ENCODE assay signal across 29 cellular contexts in the genomic region with DNA sequence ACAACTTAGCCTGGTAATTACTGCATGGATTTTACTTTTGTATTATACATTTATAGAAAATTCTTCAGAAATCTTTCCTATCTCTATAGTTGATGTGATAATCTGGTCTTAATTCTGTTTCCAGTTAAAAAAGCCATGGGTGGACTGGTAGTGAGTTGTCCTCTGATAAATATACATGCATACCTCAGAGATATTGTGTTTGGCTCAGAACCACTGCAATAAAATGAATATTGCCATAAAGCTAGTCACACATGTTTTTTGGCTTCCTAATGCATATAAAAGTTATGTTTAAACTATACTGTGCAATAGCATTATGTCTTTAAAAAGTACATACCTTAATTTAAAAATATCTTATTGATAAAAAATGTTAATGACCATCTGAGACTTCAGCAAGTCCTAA.
"Had no signal": no experiment of that assay in that cellular context is flagged by ENCODE, and none has a peak within 500 bp of the region (broad histone marks: within the 10 kb centered on the region; RNA-seq: fewer than 3 reads in every experiment).

No MANE protein-coding gene starts in this region.

- H3K9me3 ChIP-seq: colonic mucosa, left lung, lower lobe of right lung, ovary, upper lobe of right lung had no signal

- H3K27ac Mint-ChIP-seq: activated naive CD4-positive, alpha-beta T cell treated with anti-CD3 and anti-CD28 coated beads, Interleukin-2, amount 10 ng/mL, durations not matched to agents 7 days and 5 days; activated naive CD8-positive, alpha-beta T cell treated with anti-CD3 and anti-CD28 coated beads, Interleukin-2, amount 10 ng/mL, durations not matched to agents 7 days and 5 days; natural killer cell; progenitor cell of endocrine pancreas; T-helper 1 cell treated with Interleukin-12 subunit alpha and Interleukin-12 subunit beta and Interleukin-4 antibody, amounts not matched to agents 30 μg/mL and 1 μg/mL, for 36 hours had no signal

- H3K27ac ChIP-seq: colonic mucosa, left lung, lower lobe of right lung, ovary, suprapubic skin, tibial artery, upper lobe of right lung, WERI-Rb-1 had no signal

- H3K27me3 Mint-ChIP-seq: activated naive CD4-positive, alpha-beta T cell treated with anti-CD3 and anti-CD28 coated beads, Interleukin-2, amount 10 ng/mL, durations not matched to agents 7 days and 5 days; activated naive CD8-positive, alpha-beta T cell treated with anti-CD3 and anti-CD28 coated beads, Interleukin-2, amount 10 ng/mL, durations not matched to agents 7 days and 5 days; central memory CD8-positive, alpha-beta T cell; progenitor cell of endocrine pancreas had no signal

- H3K27me3 ChIP-seq: colonic mucosa, left lung, ovary, suprapubic skin, tibial artery, upper lobe of right lung had no signal

- H3K4me1 Mint-ChIP-seq: activated naive CD4-positive, alpha-beta T cell treated with anti-CD3 and anti-CD28 coated beads, Interleukin-2, amount 10 ng/mL, durations not matched to agents 7 days and 5 days; activated naive CD8-positive, alpha-beta T cell treated with anti-CD3 and anti-CD28 coated beads, Interleukin-2, amount 10 ng/mL, durations not matched to agents 7 days and 5 days; central memory CD8-positive, alpha-beta T cell; natural killer cell had no signal

- H3K9me3 Mint-ChIP-seq: activated naive CD4-positive, alpha-beta T cell treated with anti-CD3 and anti-CD28 coated beads, Interleukin-2, amount 10 ng/mL, durations not matched to agents 7 days and 5 days; T-helper 1 cell treated with Interleukin-12 subunit alpha and Interleukin-12 subunit beta and Interleukin-4 antibody, amounts not matched to agents 30 μg/mL and 1 μg/mL, for 36 hours had no signal

- DNase-seq: activated CD4-positive, alpha-beta T cell treated with anti-CD3 and anti-CD28 coated beads for 48 hours; activated CD4-positive, alpha-beta T cell treated with anti-CD3 and anti-CD28 coated beads, Interleukin-2, amount 50 U/mL, for 48 hours; activated CD8-positive, alpha-beta memory T cell treated with anti-CD3 and anti-CD28 coated beads for 24 hours; activated gamma-delta T cell; activated naive CD4-positive, alpha-beta T cell treated with anti-CD3 and anti-CD28 coated beads, Interleukin-2, amount 10 ng/mL, durations not matched to agents 7 days and 5 days; activated naive CD8-positive, alpha-beta T cell treated with anti-CD3 and anti-CD28 coated beads, Interleukin-2, amount 10 ng/mL, durations not matched to agents 7 days and 5 days; activated T-cell treated with anti-CD3 and anti-CD28 coated beads, Interleukin-2, amount 50 U/mL, for 1 hour; amygdala; colonic mucosa; effector memory CD4-positive, alpha-beta T cell; kidney glomerular epithelial cell; left lung; lower lobe of right lung; mesenchymal stem cell; natural killer cell; ovary; stimulated activated CD4-positive, alpha-beta T cell treated with anti-CD3 and anti-CD28 coated beads, Interleukin-15, amount 100 ng/mL, for 24 hours; stimulated activated CD4-positive, alpha-beta T cell treated with anti-CD3 and anti-CD28 coated beads, Interleukin-2, amount 100 ng/mL, for 24 hours; stimulated activated naive CD4-positive, alpha-beta T cell; SW 1271; T-helper 9 cell; tibial artery; upper lobe of right lung; WERI-Rb-1 had no signal

- H3K4me1 ChIP-seq: colonic mucosa, left lung, lower lobe of right lung, suprapubic skin, tibial artery, upper lobe of right lung had no signal

- H3K4me3 ChIP-seq: colonic mucosa, left lung, lower lobe of right lung, ovary, suprapubic skin, tibial artery, upper lobe of right lung had no signal

- ATAC-seq: activated CD4-positive, CD25-positive, alpha-beta regulatory T cell treated with anti-CD3 and anti-CD28 coated beads, Interleukin-2, amount 50 U/mL, for 24 hours; left lung; lower lobe of right lung; natural killer cell; upper lobe of right lung had no signal

- H3K36me3 ChIP-seq: colonic mucosa, left lung, lower lobe of right lung, ovary, suprapubic skin, tibial artery, upper lobe of right lung, WERI-Rb-1 had no signal

- H3K36me3 Mint-ChIP-seq: activated naive CD4-positive, alpha-beta T cell treated with anti-CD3 and anti-CD28 coated beads, Interleukin-2, amount 10 ng/mL, durations not matched to agents 7 days and 5 days; activated naive CD8-positive, alpha-beta T cell treated with anti-CD3 and anti-CD28 coated beads, Interleukin-2, amount 10 ng/mL, durations not matched to agents 7 days and 5 days; natural killer cell had no signal

- H3K4me3 Mint-ChIP-seq: activated naive CD4-positive, alpha-beta T cell treated with anti-CD3 and anti-CD28 coated beads, Interleukin-2, amount 10 ng/mL, durations not matched to agents 7 days and 5 days; activated naive CD8-positive, alpha-beta T cell treated with anti-CD3 and anti-CD28 coated beads, Interleukin-2, amount 10 ng/mL, durations not matched to agents 7 days and 5 days; central memory CD8-positive, alpha-beta T cell; natural killer cell; T-helper 1 cell treated with Interleukin-12 subunit alpha and Interleukin-12 subunit beta and Interleukin-4 antibody, amounts not matched to agents 30 μg/mL and 1 μg/mL, for 36 hours had no signal
